ENCODE assay signal across 8 cellular contexts in the genomic region with DNA sequence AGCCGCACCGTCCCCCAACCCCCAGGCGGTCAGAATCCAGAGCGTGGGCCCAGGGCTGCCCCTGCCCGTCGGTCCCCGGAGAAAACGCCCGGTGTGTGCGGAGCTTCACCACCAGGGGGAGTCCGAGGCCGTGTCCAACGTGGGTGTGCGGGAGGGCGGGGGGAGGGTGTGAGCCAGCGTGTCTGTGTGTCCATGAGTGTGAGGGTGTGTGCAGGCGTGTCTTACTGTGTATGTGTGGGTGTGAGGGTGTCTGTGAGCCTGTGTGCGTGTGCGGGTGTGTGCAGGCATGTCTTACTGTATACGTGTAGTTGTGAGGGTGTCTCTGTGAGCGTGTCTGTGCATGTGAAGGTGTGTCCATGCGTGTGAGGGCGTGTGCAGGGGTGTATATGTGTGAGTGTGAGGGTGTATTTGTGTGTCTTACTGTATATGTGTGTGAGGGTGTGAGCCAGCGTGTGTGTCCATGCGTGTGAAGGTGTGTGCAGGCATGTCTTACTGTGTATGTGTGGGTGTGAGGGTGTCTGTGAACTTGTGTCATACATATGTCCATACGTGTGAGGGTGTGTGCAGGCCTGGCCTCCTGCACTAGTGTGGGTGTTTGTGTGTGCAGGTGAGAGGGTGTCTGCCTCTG. TPM values are rescaled to one million over a fixed set of nuclear protein-coding genes. Genes with fewer than 3 reads are reported as not detected.
DNase-seq lines count a peak whose midpoint lies in the region; ATAC-seq and TF ChIP-seq lines count a peak whose summit lies in the region.

No MANE protein-coding gene starts in this region.

- no peak overlapping the region for H3K27ac ChIP-seq in DOHH2 (ENCODE audit: low read depth, low read length)

- peak; percentile 41 for DNase-seq in LoVo (ENCODE audit: low spot score)
- peak; percentile 69 for DNase-seq in activated naive CD8-positive, alpha-beta T cell treated with anti-CD3 and anti-CD28 coated beads, Interleukin-2, amount 50 U/mL, for 16 hours (ENCODE audit: low read depth, low spot score)
- DNase-seq in cardiac septum (ENCODE audit: low spot score) = peak; percentile 92
- peak; percentile 19 for DNase-seq in renal cortical epithelial cell (ENCODE audit: low read depth)

- no peaks in the 10 kb centered on the region for H3K27me3 ChIP-seq in DOHH2 (ENCODE audit: control insufficient read depth, low read length)

- H3K27me3 Mint-ChIP-seq in T-helper 1 cell treated with Interleukin-12 subunit alpha and Interleukin-12 subunit beta and Interleukin-4 antibody, amounts not matched to agents 30 μg/mL and 1 μg/mL, for 36 hours (ENCODE audit: low read depth) = no peaks in the 10 kb centered on the region

- intact Hi-C loops in cardiac septum (cut with DNase I) = loop anchor here (1.0 to 5.0 kb wide), 3 partner anchors 77 to 292 kb away; no protein-coding TSS in a partner anchor

- H3K27ac Mint-ChIP-seq in T-helper 1 cell treated with Interleukin-12 subunit alpha and Interleukin-12 subunit beta and Interleukin-4 antibody, amounts not matched to agents 30 μg/mL and 1 μg/mL, for 36 hours = peak overlapping the region; percentile 97

- peaks cover 5% of the 10 kb centered on the region for H3K9me3 Mint-ChIP-seq in T-helper 1 cell treated with Interleukin-12 subunit alpha and Interleukin-12 subunit beta and Interleukin-4 antibody, amounts not matched to agents 30 μg/mL and 1 μg/mL, for 36 hours

- H3K4me1 Mint-ChIP-seq in T-helper 1 cell treated with Interleukin-12 subunit alpha and Interleukin-12 subunit beta and Interleukin-4 antibody, amounts not matched to agents 30 μg/mL and 1 μg/mL, for 36 hours (ENCODE audit: low read depth) = peaks cover 23% of the 10 kb centered on the region

- peak; percentile 96 for TF ChIP-seq CTCF in DOHH2 (IDR thresholded peaks at IDR 0.05; ENCODE audit: low read depth, low read length, poor library complexity, severe bottlenecking)

- no peak overlapping the region for H3K4me3 ChIP-seq in DOHH2 (ENCODE audit: low read length)

- ATAC-seq in GM21528 (IDR thresholded peaks at IDR 0.05; ENCODE audit: low FRiP score, unreplicated experiment) (no peak), HG03460 (IDR thresholded peaks at IDR 0.05; ENCODE audit: unreplicated experiment) (no peak)

- H3K4me1 ChIP-seq in DOHH2 (ENCODE audit: control insufficient read depth, low read length) = peaks cover 35% of the 10 kb centered on the region

- peaks cover 3% of the 10 kb centered on the region for H3K36me3 Mint-ChIP-seq in T-helper 1 cell treated with Interleukin-12 subunit alpha and Interleukin-12 subunit beta and Interleukin-4 antibody, amounts not matched to agents 30 μg/mL and 1 μg/mL, for 36 hours (ENCODE audit: low read depth)

- H3K36me3 ChIP-seq in DOHH2 (ENCODE audit: control insufficient read depth, low read length) = no peaks in the 10 kb centered on the region

- no peaks in the 10 kb centered on the region for H3K9me2 ChIP-seq in DOHH2 (replicated peaks; ENCODE audit: control insufficient read depth, low read length)

- peaks cover 6% of the 10 kb centered on the region for H3F3A ChIP-seq in DOHH2 (ENCODE audit: control insufficient read depth, insufficient read depth)

- H3K4me3 Mint-ChIP-seq in T-helper 1 cell treated with Interleukin-12 subunit alpha and Interleukin-12 subunit beta and Interleukin-4 antibody, amounts not matched to agents 30 μg/mL and 1 μg/mL, for 36 hours = peak overlapping the region; percentile 33

- H4K20me1 ChIP-seq in DOHH2 (ENCODE audit: control insufficient read depth, insufficient read depth, low read depth, low read length) = no peaks in the 10 kb centered on the region

- peak overlapping the region; percentile 27 for H3K4me2 ChIP-seq in DOHH2 (ENCODE audit: low read length)

- peaks cover 3% of the 10 kb centered on the region; the same call in 1 of the 2 replicates for H3K9me3 ChIP-seq in DOHH2 (ENCODE audit: control insufficient read depth, insufficient read depth, low read length)

- no peaks in the 10 kb centered on the region for H3K79me2 ChIP-seq in DOHH2 (ENCODE audit: control insufficient read depth, low read length)

RNA-seq across cellular contexts. Expression of a gene that starts 24.6 kb away (rescaled TPM):
- total RNA-seq in cardiac septum (1.0 TPM), renal cortical epithelial cell (not detected in 2 replicates)

Comparison
In these comparisons a context has a peak if more than half of its experiments do, and no peak if none do; other contexts are left out.
1. DNase-seq: peak in every context shown above with its lines; median percentile 92 in cardiac septum; 69 in activated naive CD8-positive, alpha-beta T cell treated with anti-CD3 and anti-CD28 coated beads, Interleukin-2, amount 50 U/mL, for 16 hours; 41 in LoVo; 19 in renal cortical epithelial cell.